In the genomic region with DNA sequence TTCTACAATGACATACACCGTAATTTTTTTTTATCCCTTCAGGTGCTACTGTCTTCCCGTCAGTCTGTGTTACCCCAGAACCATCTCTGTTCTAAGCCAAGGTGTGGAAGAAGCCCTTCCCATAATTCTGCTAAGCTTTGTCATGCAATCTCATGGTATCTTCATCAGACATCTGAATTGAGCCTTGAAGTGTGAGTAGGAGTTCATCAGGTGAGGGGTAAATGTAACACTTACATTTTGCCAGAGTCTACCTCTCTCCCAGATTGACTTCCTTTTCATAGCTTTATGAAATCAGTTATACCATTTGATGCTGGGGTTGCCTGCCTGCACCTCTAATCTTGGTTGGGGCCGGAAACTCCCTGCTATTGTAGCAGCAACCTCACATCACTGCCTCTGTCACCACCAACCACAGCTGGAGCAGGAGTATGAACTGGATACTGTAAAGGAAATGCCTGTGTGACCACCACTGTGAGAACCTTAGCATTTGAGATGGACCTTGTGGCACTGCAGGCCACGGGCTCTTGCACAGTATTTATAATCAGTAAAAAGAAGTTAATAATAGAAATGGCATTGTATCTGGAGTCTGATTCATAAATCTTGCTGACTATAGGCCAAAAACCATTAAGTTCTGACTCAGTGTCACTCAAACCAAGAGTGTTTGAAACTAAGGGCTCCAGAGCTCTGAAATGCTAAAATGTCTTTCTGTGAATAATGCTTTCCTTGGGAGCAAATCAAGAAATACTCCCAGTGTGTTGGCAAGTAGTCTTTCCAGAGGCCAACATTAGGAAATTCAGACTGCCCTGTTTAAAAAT, we compare ENCODE assay signal across 8 cellular contexts. TPM values are rescaled to one million over a fixed set of nuclear protein-coding genes. Genes with fewer than 3 reads are reported as not detected.
DNase-seq lines count a peak whose midpoint lies in the region; ATAC-seq, FAIRE-seq and TF ChIP-seq lines count a peak whose summit lies in the region.

No MANE protein-coding gene starts in this region.

- H3K9ac ChIP-seq in endothelial cell of umbilical vein (replicated peaks; ENCODE audit: extremely low read depth, insufficient read depth, low read length): no peak overlapping the region
- H3K9ac ChIP-seq in subcutaneous abdominal adipose tissue (ENCODE audit: low read length in 5 of 5): no peak overlapping the region

- H3K27ac ChIP-seq in endothelial cell of umbilical vein (ENCODE audit: insufficient read depth, low read depth, low read length) (peak overlapping the region; percentile 15), subcutaneous abdominal adipose tissue (ENCODE audit: low read depth, low read length) (peak overlapping the region; percentile 56)

- H3K79me2 ChIP-seq in endothelial cell of umbilical vein (ENCODE audit: control insufficient read depth, insufficient read depth, low read length): no peaks in the 10 kb centered on the region

- POLR2A ChIA-PET in endothelial cell of umbilical vein (lab: Charles Lee): no interaction called here

- CTCF ChIA-PET in endothelial cell of umbilical vein (lab: Charles Lee): no interaction called here

- TF ChIP-seq POLR2A in endothelial cell of umbilical vein (IDR thresholded peaks at IDR 0.05; ENCODE audit: low read depth, low read length): no peak

- H3K9me1 ChIP-seq in endothelial cell of umbilical vein (replicated peaks; ENCODE audit: control insufficient read depth, extremely low read depth, insufficient read depth, low read length): no peaks in the 10 kb centered on the region

- H4K20me1 ChIP-seq in endothelial cell of umbilical vein (replicated peaks; ENCODE audit: control insufficient read depth, extremely low read depth, insufficient read depth, low read length): no peaks in the 10 kb centered on the region

- dilution Hi-C loops in endothelial cell of umbilical vein (cut with MboI; ENCODE audit: extremely low pct_ligation_motif_present, low sequenced_read_pairs): no loop called here

- H3K27me3 ChIP-seq in endothelial cell of umbilical vein (ENCODE audit: control insufficient read depth in 2 of 2, insufficient read depth in 2 of 2, low read length in 2 of 2): no peaks in the 10 kb centered on the region
- no peaks in the 10 kb centered on the region for H3K27me3 ChIP-seq in subcutaneous abdominal adipose tissue (ENCODE audit: control insufficient read depth in 5 of 5, insufficient read depth in 4 of 5, low read length in 5 of 5)
- no peaks in the 10 kb centered on the region for H3K27me3 ChIP-seq in HAP-1 (ENCODE audit: low read depth)

- H3K36me3 ChIP-seq in endothelial cell of umbilical vein (ENCODE audit: control insufficient read depth in 2 of 2, extremely low read depth in 1 of 2, insufficient read depth in 2 of 2, low read length in 2 of 2): no peaks in the 10 kb centered on the region
- H3K36me3 ChIP-seq in subcutaneous abdominal adipose tissue (ENCODE audit: control insufficient read depth in 5 of 5, insufficient read depth in 5 of 5, low read length in 5 of 5): no peaks in the 10 kb centered on the region
- no peaks in the 10 kb centered on the region for H3K36me3 ChIP-seq in HAP-1 (replicated peaks)

- ATAC-seq in GM21529 (IDR thresholded peaks at IDR 0.05; ENCODE audit: unreplicated experiment): peak; percentile 87

- no peak for TF ChIP-seq CTCF in endothelial cell of umbilical vein (IDR thresholded peaks at IDR 0.05; ENCODE audit: extremely low read depth in 1 of 2, insufficient read depth in 1 of 2, low read depth in 1 of 2, low read length in 2 of 2)

- peak overlapping the region; percentile 39 for H2AFZ ChIP-seq in endothelial cell of umbilical vein (ENCODE audit: low read depth, low read length)

- peak; percentile 71 for FAIRE-seq in endothelial cell of umbilical vein (lab: Jason Lieb, UNC)

- H3K9me3 ChIP-seq in endothelial cell of umbilical vein (replicated peaks; ENCODE audit: control insufficient read depth, insufficient read depth, low read length) (no peaks in the 10 kb centered on the region), subcutaneous abdominal adipose tissue (ENCODE audit: control insufficient read depth in 5 of 5, low read length in 5 of 5) (no peaks in the 10 kb centered on the region), HAP-1 (no peaks in the 10 kb centered on the region)

- H3K4me1 ChIP-seq in endothelial cell of umbilical vein (ENCODE audit: control insufficient read depth, extremely low read depth, insufficient read depth, low read length) (peaks cover 16% of the 10 kb centered on the region), subcutaneous abdominal adipose tissue (ENCODE audit: control insufficient read depth in 5 of 5, insufficient read depth in 5 of 5, low read length in 5 of 5) (peaks cover 2 to 24% (median 13%) of the 10 kb centered on the region in 5 donors), HAP-1 (peaks cover 6% of the 10 kb centered on the region)

- H3K4me3 ChIP-seq in endothelial cell of umbilical vein (replicated peaks in 1 of 3; ENCODE audit: insufficient read depth in 1 of 3, low read depth in 1 of 3, low read length in 3 of 3) (no peak overlapping the region), subcutaneous abdominal adipose tissue (ENCODE audit: low read depth in 1 of 5, low read length in 5 of 5) (no peak overlapping the region), HAP-1 (no peak overlapping the region)

- in situ Hi-C loops in HAP-1 (cut with MboI; ENCODE audit: low sequenced_read_pairs): no loop called here

- H3K4me2 ChIP-seq in endothelial cell of umbilical vein (ENCODE audit: insufficient read depth, low read length): peak overlapping the region; percentile 1

- intact Hi-C loops in endothelial cell of umbilical vein (cut with micrococcal nuclease): loop anchor here (2.0 kb wide), 1 partner anchor 59 kb away; a partner anchor contains a TSS

- DNase-seq in GM04503 (ENCODE audit: low read depth) (peak; percentile 49), LHCN-M2 (ENCODE audit: low read depth) (peak; percentile 59), endothelial cell of umbilical vein (ENCODE audit: low read depth, low spot score) (peak; percentile 56), NCI-H446 (lab: John Stamatoyannopoulos, UW) (no peak), HAP-1 (ENCODE audit: low spot score in 2 of 2) (no peak)
- no peak for DNase-seq in NK-92 treated with Interleukin-12 subunit alpha and Interleukin-12 subunit beta, amount 100 ng/mL, for 24 hours (lab: John Stamatoyannopoulos, UW)

- BruUV-seq in endothelial cell of umbilical vein (replicated peaks; lab: Mats Ljungman, UMichigan): TSS peak; percentile 84

TF ChIP-seq in endothelial cell of umbilical vein, 7 proteins besides CTCF, POLR2A, EP300 and RAD21:
- no peak for TF ChIP-seq MYC (IDR thresholded peaks at IDR 0.05; ENCODE audit: low read depth, low read length)
- peak; percentile 49 for TF ChIP-seq FOS (IDR thresholded peaks at IDR 0.05; ENCODE audit: borderline replicate concordance, insufficient read depth, low read length)
- TF ChIP-seq, protein P1, sequence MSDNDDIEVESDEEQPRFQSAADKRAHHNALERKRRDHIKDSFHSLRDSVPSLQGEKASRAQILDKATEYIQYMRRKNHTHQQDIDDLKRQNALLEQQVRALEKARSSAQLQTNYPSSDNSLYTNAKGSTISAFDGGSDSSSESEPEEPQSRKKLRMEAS (IDR thresholded peaks at IDR 0.05; ENCODE audit: insufficient read depth, insufficient read length): no peak
- TF ChIP-seq GATA2 (IDR thresholded peaks at IDR 0.05; ENCODE audit: insufficient read depth, insufficient read length, low read depth, low read length): peak; percentile 10
- no peak for TF ChIP-seq EZH2 (IDR thresholded peaks at IDR 0.05; ENCODE audit: borderline replicate concordance, low read depth, low read length, severe bottlenecking)
- TF ChIP-seq JUN (IDR thresholded peaks at IDR 0.05; ENCODE audit: borderline replicate concordance, insufficient read depth, insufficient read length, low read depth): no peak
- no peak for TF ChIP-seq POLR2AphosphoS5 (IDR thresholded peaks at IDR 0.05; ENCODE audit: insufficient read depth, low read depth, low read length)

RNA-seq across cellular contexts. Expression of a gene that starts 58.6 kb away (rescaled TPM):
- total RNA-seq in LHCN-M2 (2014; rRNA removed) (9.1 and 14.2 TPM in 2 replicates), endothelial cell of umbilical vein (58.4 and 60.0 TPM in 2 replicates)
- 4.8 TPM for polyA plus RNA-seq in LHCN-M2 (2012)
- 8.9 and 14.7 TPM in 2 replicates for polyA plus RNA-seq in endothelial cell of umbilical vein
- 13.4 and 15.9 TPM in 2 replicates for polyA plus RNA-seq in endothelial cell of umbilical vein (2011; cell fraction: cytosol; rRNA removed)
- 59.2 and 69.9 TPM in 2 replicates for polyA plus RNA-seq in endothelial cell of umbilical vein (2011; cell fraction: nucleus; rRNA removed)
- 37.1 and 44.9 TPM in 2 replicates for polyA plus RNA-seq in endothelial cell of umbilical vein (2012)
- polyA minus RNA-seq in endothelial cell of umbilical vein: 22.9 and 30.2 TPM in 2 replicates
- 3.7 TPM for polyA minus RNA-seq in endothelial cell of umbilical vein (2011; cell fraction: cytosol; rRNA and poly(A)+ RNA removed)
- polyA minus RNA-seq in endothelial cell of umbilical vein (2011; cell fraction: nucleus; rRNA and poly(A)+ RNA removed): 61.3 and 69.6 TPM in 2 replicates

Comparison
In these comparisons a context has a peak if more than half of its experiments do, and no peak if none do; other contexts are left out.
1. DNase-seq: peak in GM04503 (single experiment), LHCN-M2 (single experiment) and endothelial cell of umbilical vein (single experiment); none in NK-92 treated with Interleukin-12 subunit alpha and Interleukin-12 subunit beta, amount 100 ng/mL, for 24 hours (single experiment), NCI-H446 (0 of 2) and HAP-1 (0 of 2).